ENCODE assay signal across 11 cellular contexts in the genomic region with DNA sequence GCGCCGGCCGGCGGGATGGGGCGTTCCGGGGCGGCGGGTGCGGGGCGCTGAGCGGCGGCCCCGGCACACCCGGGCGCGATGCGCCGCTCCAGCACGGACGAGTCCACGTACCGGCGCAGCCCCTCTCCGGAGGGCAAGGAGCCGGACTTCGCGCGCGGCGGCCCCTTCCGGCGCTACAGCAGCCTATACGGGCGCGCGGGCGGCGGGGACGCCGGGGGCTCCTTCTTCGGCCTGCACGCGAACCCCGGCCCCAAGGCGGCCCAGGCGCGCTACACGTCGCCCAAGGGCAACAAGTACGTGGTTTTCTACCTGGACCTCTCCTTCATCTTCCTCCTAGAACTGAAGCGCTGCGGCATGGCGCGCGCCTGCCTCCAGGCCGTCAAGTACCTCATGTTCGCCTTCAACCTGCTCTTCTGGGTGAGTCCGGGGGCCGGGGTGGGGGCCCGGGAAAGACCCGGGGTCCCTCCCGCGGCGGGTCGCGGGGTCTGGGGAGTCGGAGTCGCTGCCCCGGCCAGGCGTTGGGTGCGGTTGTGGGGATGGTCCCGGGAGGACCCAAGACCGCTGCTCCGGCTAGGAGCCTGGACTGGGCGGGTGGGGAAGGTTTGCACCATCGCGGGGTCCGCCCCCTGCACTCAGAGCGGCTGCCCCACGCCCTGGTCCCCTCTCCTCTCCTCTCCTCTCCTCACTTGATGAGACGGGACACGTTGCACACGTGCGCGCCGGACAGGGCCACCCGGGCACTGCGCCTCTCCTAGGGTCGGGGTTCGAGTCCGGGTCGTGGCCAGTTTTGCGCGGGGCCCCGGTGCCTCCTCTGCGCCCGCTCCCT. TPM values are rescaled to one million over a fixed set of nuclear protein-coding genes. Genes with fewer than 3 reads are reported as not detected.
DNase-seq lines count a peak whose midpoint lies in the region; ATAC-seq and TF ChIP-seq lines count a peak whose summit lies in the region.
"Had no signal": no experiment of that assay in that cellular context is flagged by ENCODE, and none has a peak within 500 bp of the region (broad histone marks: within the 10 kb centered on the region; RNA-seq: fewer than 3 reads in every experiment).

No MANE protein-coding gene starts in this region.

- H3K27ac Mint-ChIP-seq in activated CD8-positive, alpha-beta memory T cell treated with anti-CD3 and anti-CD28 coated beads, Interleukin-2, amount 10 ng/mL, durations not matched to agents 7 days and 5 days, result no peak overlapping the region
- no peak overlapping the region for H3K27ac Mint-ChIP-seq in activated naive CD8-positive, alpha-beta T cell treated with anti-CD3 and anti-CD28 coated beads for 36 hours
- no peak overlapping the region for H3K27ac Mint-ChIP-seq in immature natural killer cell

- peak; percentile 7 for ATAC-seq in activated CD8-positive, alpha-beta memory T cell treated with anti-CD3 and anti-CD28 coated beads, Interleukin-2, amount 10 ng/mL, durations not matched to agents 7 days and 5 days
- no peak for ATAC-seq in thoracic aorta (ENCODE audit: insufficient number of reproducible peaks, low FRiP score, low read depth)

- no peaks in the 10 kb centered on the region for H3K9me3 Mint-ChIP-seq in activated CD8-positive, alpha-beta memory T cell treated with anti-CD3 and anti-CD28 coated beads, Interleukin-2, amount 10 ng/mL, durations not matched to agents 7 days and 5 days (ENCODE audit: low read depth)
- no peaks in the 10 kb centered on the region for H3K9me3 Mint-ChIP-seq in activated naive CD8-positive, alpha-beta T cell treated with anti-CD3 and anti-CD28 coated beads for 36 hours
- peaks cover 0 to 1% (median 0%) of the 10 kb centered on the region in 6 donors for H3K9me3 Mint-ChIP-seq in immature natural killer cell

- no peaks in the 10 kb centered on the region for H3K36me3 Mint-ChIP-seq in activated CD8-positive, alpha-beta memory T cell treated with anti-CD3 and anti-CD28 coated beads, Interleukin-2, amount 10 ng/mL, durations not matched to agents 7 days and 5 days
- no peaks in the 10 kb centered on the region for H3K36me3 Mint-ChIP-seq in activated naive CD8-positive, alpha-beta T cell treated with anti-CD3 and anti-CD28 coated beads for 36 hours
- H3K36me3 Mint-ChIP-seq in immature natural killer cell, result no peaks in the 10 kb centered on the region

- H3K36me3 ChIP-seq in thoracic aorta, result no peaks in the 10 kb centered on the region

- no peak for DNase-seq in activated CD8-positive, alpha-beta memory T cell treated with anti-CD3 and anti-CD28 coated beads, Interleukin-2, amount 10 ng/mL, durations not matched to agents 7 days and 5 days
- DNase-seq in activated CD8-positive, alpha-beta memory T cell treated with anti-CD3 and anti-CD28 coated beads, Interleukin-2, amount 50 U/mL, for 4 hours, result no peak
- no peak for DNase-seq in activated naive CD8-positive, alpha-beta T cell treated with anti-CD3 and anti-CD28 coated beads for 36 hours
- DNase-seq in immature natural killer cell, result no peak
- DNase-seq in thoracic aorta (ENCODE audit: low spot score), result no peak
- no peak for DNase-seq in activated gamma-delta T cell treated with Interleukin-2 at 50 U/mL for 16 hours
- DNase-seq in stimulated activated naive CD4-positive, alpha-beta T cell (lab: John Stamatoyannopoulos, UW), result no peak
- DNase-seq in GOT3 (lab: John Stamatoyannopoulos, UW), result no peak
- DNase-seq: DMS153, KBM-7, T1000 had no signal

- H3K27ac ChIP-seq in thoracic aorta, result no peak overlapping the region

- no peaks in the 10 kb centered on the region for H3K9me3 ChIP-seq in thoracic aorta

- H3K4me3 Mint-ChIP-seq in activated CD8-positive, alpha-beta memory T cell treated with anti-CD3 and anti-CD28 coated beads, Interleukin-2, amount 10 ng/mL, durations not matched to agents 7 days and 5 days, result no peak overlapping the region
- peak overlapping the region; percentile 45 for H3K4me3 Mint-ChIP-seq in activated naive CD8-positive, alpha-beta T cell treated with anti-CD3 and anti-CD28 coated beads for 36 hours
- H3K4me3 Mint-ChIP-seq in immature natural killer cell, result peak overlapping the region; percentile 27 to 67 (median 64)

- peak overlapping the region; percentile 61 for H3K4me3 ChIP-seq in thoracic aorta

- H3K4me1 Mint-ChIP-seq in activated CD8-positive, alpha-beta memory T cell treated with anti-CD3 and anti-CD28 coated beads, Interleukin-2, amount 10 ng/mL, durations not matched to agents 7 days and 5 days, result peaks cover 5% of the 10 kb centered on the region
- peaks cover 4% of the 10 kb centered on the region for H3K4me1 Mint-ChIP-seq in activated naive CD8-positive, alpha-beta T cell treated with anti-CD3 and anti-CD28 coated beads for 36 hours
- H3K4me1 Mint-ChIP-seq in immature natural killer cell, result peaks cover 0 to 5% of the 10 kb centered on the region in 2 donors

- H3K27me3 ChIP-seq in thoracic aorta (replicated peaks; ENCODE audit: insufficient read depth), result no peaks in the 10 kb centered on the region

- peaks cover 26 to 36% of the 10 kb centered on the region in 2 donors for H3K4me1 ChIP-seq in thoracic aorta (ENCODE audit: control insufficient read depth in 1 of 2, low read depth in 2 of 2)

- TF ChIP-seq CTCF in thoracic aorta (IDR thresholded peaks at IDR 0.05), result no peak

- CTCF ChIA-PET in activated CD8-positive, alpha-beta memory T cell treated with anti-CD3 and anti-CD28 coated beads, Interleukin-2, amount 10 ng/mL, durations not matched to agents 7 days and 5 days (lab: Charles Lee), result interaction anchor here (1.4 to 2.5 kb wide), 2 partner anchors 198 to 200 kb away, joined by 4 to 41 read pairs; no protein-coding TSS in a partner anchor

- peaks cover 13% of the 10 kb centered on the region for H3K27me3 Mint-ChIP-seq in activated CD8-positive, alpha-beta memory T cell treated with anti-CD3 and anti-CD28 coated beads, Interleukin-2, amount 10 ng/mL, durations not matched to agents 7 days and 5 days
- no peaks in the 10 kb centered on the region for H3K27me3 Mint-ChIP-seq in activated naive CD8-positive, alpha-beta T cell treated with anti-CD3 and anti-CD28 coated beads for 36 hours
- peaks cover 0 to 2% (median 0%) of the 10 kb centered on the region in 3 donors for H3K27me3 Mint-ChIP-seq in immature natural killer cell (ENCODE audit: low read depth in 3 of 3)

RNA-seq across cellular contexts. Expression of gene TSPAN4, which starts 7.5 kb away (rescaled TPM):
- 10 to 100 TPM in 1 of 2 experiments, 1 to 10 TPM in 1; 7.8 to 17.8 TPM for total RNA-seq in activated CD8-positive, alpha-beta memory T cell treated with anti-CD3 and anti-CD28 coated beads, Interleukin-2, amount 10 ng/mL, durations not matched to agents 7 days and 5 days
- 10 to 100 TPM; 12.8 to 16.2 TPM for total RNA-seq in activated naive CD8-positive, alpha-beta T cell treated with anti-CD3 and anti-CD28 coated beads for 36 hours
- 10 to 100 TPM; 23.4 to 38.7 (median 37.2) TPM for polyA plus RNA-seq in immature natural killer cell
- 100 to 1,000 TPM in 1 of 2 donors, 10 to 100 TPM in 1; 55.5 to 107 TPM for total RNA-seq in thoracic aorta

RNA-seq across cellular contexts. Expression of gene POLR2L, which starts 7.8 kb away (rescaled TPM):
- 100 to 1,000 TPM in 1 of 2 experiments, 10 to 100 TPM in 1; 87.6 to 114 TPM for total RNA-seq in activated CD8-positive, alpha-beta memory T cell treated with anti-CD3 and anti-CD28 coated beads, Interleukin-2, amount 10 ng/mL, durations not matched to agents 7 days and 5 days
- 100 to 1,000 TPM; 121 to 134 TPM for total RNA-seq in activated naive CD8-positive, alpha-beta T cell treated with anti-CD3 and anti-CD28 coated beads for 36 hours
- polyA plus RNA-seq in immature natural killer cell, result 100 to 1,000 TPM; 139 to 200 (median 142) TPM
- total RNA-seq in thoracic aorta, result 10 to 100 TPM; 20.8 to 63.0 TPM

RNA-seq across cellular contexts. Expression of gene CD151, which starts 17.4 kb away (rescaled TPM):
- 10 to 100 TPM; 23.1 to 54.9 TPM for total RNA-seq in activated CD8-positive, alpha-beta memory T cell treated with anti-CD3 and anti-CD28 coated beads, Interleukin-2, amount 10 ng/mL, durations not matched to agents 7 days and 5 days
- total RNA-seq in activated naive CD8-positive, alpha-beta T cell treated with anti-CD3 and anti-CD28 coated beads for 36 hours, result 10 to 100 TPM; 47.3 to 51.1 TPM
- 10 to 100 TPM; 19.7 to 25.7 (median 23.7) TPM for polyA plus RNA-seq in immature natural killer cell
- total RNA-seq in thoracic aorta, result 1,000 to 10,000 TPM in 1 of 2 donors, 100 to 1,000 TPM in 1; 532 to 1,455 TPM

RNA-seq across cellular contexts. Expression of gene CRACR2B, which starts 22.4 kb away (rescaled TPM):
- total RNA-seq in activated CD8-positive, alpha-beta memory T cell treated with anti-CD3 and anti-CD28 coated beads, Interleukin-2, amount 10 ng/mL, durations not matched to agents 7 days and 5 days, result 10 to 100 TPM; 11.3 to 14.1 TPM
- total RNA-seq in activated naive CD8-positive, alpha-beta T cell treated with anti-CD3 and anti-CD28 coated beads for 36 hours, result 1 to 10 TPM in 1 of 2 experiments, under 1 TPM in 1; 0.76 to 1.1 TPM
- polyA plus RNA-seq in immature natural killer cell, result 1 to 10 TPM in 1 of 3 donors, under 1 TPM in 1, not detected in 1; 0.74 to 2.2 TPM
- total RNA-seq in thoracic aorta, result 10 to 100 TPM in 1 of 2 donors, 1 to 10 TPM in 1; 9.6 to 11.6 TPM

RNA-seq across cellular contexts. Expression of gene PNPLA2, which starts 31.4 kb away (rescaled TPM):
- 10 to 100 TPM; 64.7 to 70.0 TPM for total RNA-seq in activated CD8-positive, alpha-beta memory T cell treated with anti-CD3 and anti-CD28 coated beads, Interleukin-2, amount 10 ng/mL, durations not matched to agents 7 days and 5 days
- total RNA-seq in activated naive CD8-positive, alpha-beta T cell treated with anti-CD3 and anti-CD28 coated beads for 36 hours, result 10 to 100 TPM; 32.7 to 34.7 TPM
- 10 to 100 TPM; 10.9 to 42.3 (median 23.4) TPM for polyA plus RNA-seq in immature natural killer cell
- 100 to 1,000 TPM; 105 to 115 TPM for total RNA-seq in thoracic aorta

Comparison
In these comparisons a context has a peak if more than half of its experiments do, and no peak if none do; other contexts are left out.
1. RNA of gene CD151, which starts 17.4 kb away (total RNA-seq): 532 to 1,455 TPM in thoracic aorta; 23.1 to 54.9 TPM in activated CD8-positive, alpha-beta memory T cell treated with anti-CD3 and anti-CD28 coated beads, Interleukin-2, amount 10 ng/mL, durations not matched to agents 7 days and 5 days and 47.3 to 51.1 TPM in activated naive CD8-positive, alpha-beta T cell treated with anti-CD3 and anti-CD28 coated beads for 36 hours; every median in the first group is over 4 times any median in the second.